8 cellular contexts compared by ENCODE assay signal in the genomic region with DNA sequence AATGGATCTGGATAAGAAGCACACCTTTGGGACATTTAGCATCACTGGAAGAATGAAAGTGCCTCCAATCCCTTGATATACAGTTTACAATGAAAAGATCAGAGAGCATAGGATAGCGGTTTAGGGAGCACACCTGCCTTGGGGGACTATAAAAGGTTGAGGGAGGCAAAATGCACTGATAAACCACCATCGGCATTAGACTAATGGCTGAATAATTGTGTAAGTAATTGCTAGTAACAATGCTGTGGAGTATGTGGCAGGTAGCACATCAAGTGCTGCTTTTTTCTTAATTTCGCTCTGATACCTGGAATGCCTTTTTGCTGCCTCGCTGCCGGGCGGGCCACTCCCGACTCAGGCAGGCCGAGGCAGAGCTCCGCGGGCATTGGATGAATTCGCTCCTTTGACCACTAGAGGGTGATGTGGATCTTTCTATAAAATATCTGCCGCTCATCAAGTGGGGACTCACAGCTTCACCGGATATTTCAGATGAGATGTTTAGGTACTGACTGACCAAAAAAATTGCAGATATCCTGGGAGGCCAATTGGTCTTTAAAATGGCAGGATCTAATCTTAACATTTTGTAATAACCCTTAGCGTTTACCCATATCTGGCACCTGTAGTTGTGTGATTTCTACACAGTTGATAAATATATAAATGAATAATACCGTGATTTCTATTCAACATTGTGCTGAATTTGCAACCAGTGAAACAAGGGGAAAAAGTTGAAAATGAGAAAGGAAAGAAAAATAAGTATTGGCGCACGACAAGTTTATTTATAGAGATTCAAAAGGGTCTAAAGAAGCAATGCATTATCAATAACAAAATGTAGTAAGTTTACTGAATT.
A peak's percentile ranks its signal among the peaks of the same experiment; 100 is the strongest.
DNase-seq lines count a peak whose midpoint lies in the region; ATAC-seq and TF ChIP-seq lines count a peak whose summit lies in the region.

No MANE protein-coding gene starts in this region.

- CTCF ChIA-PET in activated CD8-positive, alpha-beta T cell treated with anti-CD3 and anti-CD28 coated beads for 36 hours (lab: Charles Lee): interaction anchor here (0.9 to 4.9 kb wide), 22 partner anchors 14 to 583 kb away, joined by 3 to 54 read pairs (median 4); no protein-coding TSS in a partner anchor

- H3K4me3 ChIP-seq in endodermal cell (ENCODE audit: low read length) (no peak overlapping the region), mucosa of descending colon (no peak overlapping the region)

- H3K9ac ChIP-seq in endodermal cell (ENCODE audit: extremely low read depth, low read length, poor library complexity, severe bottlenecking): no peak overlapping the region

- intact Hi-C loops in activated CD8-positive, alpha-beta T cell treated with anti-CD3 and anti-CD28 coated beads for 36 hours (cut with micrococcal nuclease): loop anchor here (5.0 kb wide), 1 partner anchor 150 kb away; no protein-coding TSS in a partner anchor
- intact Hi-C loops in mucosa of descending colon (cut with DNase I, micrococcal nuclease): no loop called here

- H3K36me3 ChIP-seq in endodermal cell (ENCODE audit: control insufficient read depth, insufficient read depth, low read length): no peaks in the 10 kb centered on the region
- H3K36me3 ChIP-seq in mucosa of descending colon (ENCODE audit: low read depth): no peaks in the 10 kb centered on the region

- 42 to 75% methylated on average over 4 to 17 of the region's 17 CpGs for WGBS in endodermal cell (ENCODE audit: insufficient coverage in 1 of 2, insufficient read length in 1 of 2), 2 experiments

- H3K9me3 Mint-ChIP-seq in activated CD8-positive, alpha-beta T cell treated with anti-CD3 and anti-CD28 coated beads for 36 hours: no peaks in the 10 kb centered on the region
- H3K9me3 Mint-ChIP-seq in endodermal cell: peaks cover 12% of the 10 kb centered on the region
- H3K9me3 Mint-ChIP-seq in stimulated activated naive CD8-positive, alpha-beta T cell treated with anti-CD3 and anti-CD28 coated beads, Interleukin-15, amount 100 ng/mL, for 72 hours: no peaks in the 10 kb centered on the region

- DNase-seq in Caki2 (ENCODE audit: low read depth) (peak; percentile 54), NCI-H748 treated with DMSO at 0.1 percent for 48 hours (lab: John Stamatoyannopoulos, UW) (peak; percentile 48), endodermal cell (peak; percentile 91), mucosa of descending colon (peak in 2 of 3 donors; percentile 57 to 70)
- DNase-seq in activated CD8-positive, alpha-beta T cell treated with anti-CD3 and anti-CD28 coated beads for 36 hours: peak; percentile 65
- peak; percentile 56 to 63 for DNase-seq in stimulated activated naive CD8-positive, alpha-beta T cell treated with anti-CD3 and anti-CD28 coated beads, Interleukin-15, amount 100 ng/mL, for 72 hours

- H3K27ac ChIP-seq in endodermal cell (ENCODE audit: low read depth, low read length): no peak overlapping the region

- peak; percentile 59 for TF ChIP-seq CTCF in activated CD8-positive, alpha-beta T cell treated with anti-CD3 and anti-CD28 coated beads for 36 hours (IDR thresholded peaks at IDR 0.05)
- peak; percentile 91 for TF ChIP-seq CTCF in endodermal cell (conservative IDR thresholded peaks at IDR 0.05)
- peak; percentile 44 for TF ChIP-seq CTCF in mucosa of descending colon (IDR thresholded peaks at IDR 0.05)

- ATAC-seq in GM19372 (IDR thresholded peaks at IDR 0.05; ENCODE audit: low read depth, unreplicated experiment) (peak; percentile 95), HG03442 (IDR thresholded peaks at IDR 0.05; ENCODE audit: unreplicated experiment) (peak; percentile 97), mucosa of descending colon (peak; percentile 85)
- peak; percentile 76 for ATAC-seq in activated CD8-positive, alpha-beta T cell treated with anti-CD3 and anti-CD28 coated beads for 36 hours
- peak; percentile 87 for ATAC-seq in stimulated activated naive CD8-positive, alpha-beta T cell treated with anti-CD3 and anti-CD28 coated beads, Interleukin-15, amount 100 ng/mL, for 72 hours

- H3K4me3 Mint-ChIP-seq in activated CD8-positive, alpha-beta T cell treated with anti-CD3 and anti-CD28 coated beads for 36 hours: no peak overlapping the region
- no peak overlapping the region for H3K4me3 Mint-ChIP-seq in endodermal cell
- peak overlapping the region; percentile 37 to 45 for H3K4me3 Mint-ChIP-seq in stimulated activated naive CD8-positive, alpha-beta T cell treated with anti-CD3 and anti-CD28 coated beads, Interleukin-15, amount 100 ng/mL, for 72 hours

- H3K27me3 ChIP-seq in endodermal cell (ENCODE audit: control insufficient read depth, insufficient read depth, low read length, poor library complexity, severe bottlenecking): no peaks in the 10 kb centered on the region

- in situ Hi-C loops in Caki2 (cut with HindIII; ENCODE audit: low pct_unique_long_range_greater_than_20kb, low sequenced_read_pairs): no loop called here

- H3K36me3 Mint-ChIP-seq in activated CD8-positive, alpha-beta T cell treated with anti-CD3 and anti-CD28 coated beads for 36 hours (ENCODE audit: low read depth): no peaks in the 10 kb centered on the region
- H3K36me3 Mint-ChIP-seq in endodermal cell (ENCODE audit: low read depth): no peaks in the 10 kb centered on the region

- peaks cover 8% of the 10 kb centered on the region for H3K27me3 Mint-ChIP-seq in activated CD8-positive, alpha-beta T cell treated with anti-CD3 and anti-CD28 coated beads for 36 hours
- peaks cover 15% of the 10 kb centered on the region for H3K27me3 Mint-ChIP-seq in endodermal cell (ENCODE audit: insufficient read depth)
- no peaks in the 10 kb centered on the region for H3K27me3 Mint-ChIP-seq in stimulated activated naive CD8-positive, alpha-beta T cell treated with anti-CD3 and anti-CD28 coated beads, Interleukin-15, amount 100 ng/mL, for 72 hours

- POLR2A ChIA-PET in activated CD8-positive, alpha-beta T cell treated with anti-CD3 and anti-CD28 coated beads for 36 hours (lab: Charles Lee): no interaction called here

- H3K4me1 ChIP-seq in endodermal cell (ENCODE audit: control insufficient read depth, insufficient read depth, low read length): no peaks in the 10 kb centered on the region
- no peaks in the 10 kb centered on the region for H3K4me1 ChIP-seq in mucosa of descending colon (ENCODE audit: low read depth)

- H3K4me1 Mint-ChIP-seq in activated CD8-positive, alpha-beta T cell treated with anti-CD3 and anti-CD28 coated beads for 36 hours (ENCODE audit: low read depth): peaks cover 9% of the 10 kb centered on the region
- no peaks in the 10 kb centered on the region for H3K4me1 Mint-ChIP-seq in endodermal cell
- H3K4me1 Mint-ChIP-seq in stimulated activated naive CD8-positive, alpha-beta T cell treated with anti-CD3 and anti-CD28 coated beads, Interleukin-15, amount 100 ng/mL, for 72 hours: peaks cover 16% of the 10 kb centered on the region

- H3K27ac Mint-ChIP-seq in activated CD8-positive, alpha-beta T cell treated with anti-CD3 and anti-CD28 coated beads for 36 hours: peak overlapping the region; percentile 7
- no peak overlapping the region for H3K27ac Mint-ChIP-seq in endodermal cell
- H3K27ac Mint-ChIP-seq in stimulated activated naive CD8-positive, alpha-beta T cell treated with anti-CD3 and anti-CD28 coated beads, Interleukin-15, amount 100 ng/mL, for 72 hours: peak overlapping the region in 1 of 2 donors; percentile 19

- peaks cover 12% of the 10 kb centered on the region for H3K9me3 ChIP-seq in endodermal cell (ENCODE audit: control insufficient read depth, low read length)
- no peaks in the 10 kb centered on the region for H3K9me3 ChIP-seq in mucosa of descending colon

Comparison
In these comparisons a context has a peak if more than half of its experiments do, and no peak if none do; other contexts are left out.
1. H3K4me3 Mint-ChIP-seq: peak in stimulated activated naive CD8-positive, alpha-beta T cell treated with anti-CD3 and anti-CD28 coated beads, Interleukin-15, amount 100 ng/mL, for 72 hours (2 of 2); none in activated CD8-positive, alpha-beta T cell treated with anti-CD3 and anti-CD28 coated beads for 36 hours (single experiment) and endodermal cell (single experiment).
2. Peak in every context shown above with its lines, with median percentiles within 50 percentile points of each other: DNase-seq, ATAC-seq and CTCF ChIP-seq.